ENCODE assay signal across 8 cellular contexts in genomic region chr1:44377925-44378784, GRCh38. TPM values are rescaled to one million over a fixed set of nuclear protein-coding genes. Genes with fewer than 3 reads are reported as not detected.
DNase-seq lines count a peak whose midpoint lies in the region; ATAC-seq and TF ChIP-seq lines count a peak whose summit lies in the region.

No MANE protein-coding gene starts in this region.

- no peak overlapping the region for H3K4me2 ChIP-seq in OCI-LY3 (ENCODE audit: low read length)

- TF ChIP-seq POLR2A in prostate gland (IDR thresholded peaks at IDR 0.05), result no peak

- H4K20me1 ChIP-seq in OCI-LY3 (ENCODE audit: insufficient read depth, low read length), result no peaks in the 10 kb centered on the region

- no peaks in the 10 kb centered on the region for H3K79me2 ChIP-seq in OCI-LY3 (ENCODE audit: low read length)

- CTCF ChIA-PET in CD4-positive, alpha-beta memory T cell (lab: Charles Lee; ENCODE audit: partially characterized antibody), result interaction anchor here (0.7 to 6.3 kb wide), 4 partner anchors 13 to 274 kb away, joined by 3 to 55 read pairs (median 21); no protein-coding TSS in a partner anchor
- CTCF ChIA-PET in HEK293 (lab: Yijun Ruan, JAX), result interaction anchor here (0.5 to 7.6 kb wide), 48 partner anchors 8 to 819 kb away, joined by 3 to 90 read pairs (median 4); partner anchors contain the start of gene DMAP1

- 76% methylated on average over 12 of the region's 12 CpGs for WGBS in prostate gland

- H3K36me3 Mint-ChIP-seq in CD4-positive, alpha-beta memory T cell, result no peaks in the 10 kb centered on the region
- no peaks in the 10 kb centered on the region for H3K36me3 Mint-ChIP-seq in activated T-helper 17 cell treated with anti-CD3 and anti-CD28 coated beads, Interleukin-2, amount 50 U/mL, for 72 hours (ENCODE audit: low read depth)
- no peaks in the 10 kb centered on the region for H3K36me3 Mint-ChIP-seq in glutamatergic neuron (ENCODE audit: unreplicated experiment)

- TF ChIP-seq CTCF in HEK293 (tag by site-specific recombination; IDR thresholded peaks at IDR 0.05), result peak; percentile 54
- TF ChIP-seq CTCF in OCI-LY3 (IDR thresholded peaks at IDR 0.05; ENCODE audit: low read depth, low read length), result peak; percentile 76
- peak; percentile 66 for TF ChIP-seq CTCF in glutamatergic neuron (IDR thresholded peaks at IDR 0.05; ENCODE audit: partially characterized antibody, unreplicated experiment)
- peak in 3 of 4 experiments; percentile 48 to 75 (median 58) for TF ChIP-seq CTCF in prostate gland (IDR thresholded peaks at IDR 0.05)

- H3K4me3 ChIP-seq in CD4-positive, alpha-beta memory T cell (ENCODE audit: low read length in 2 of 2), result no peak overlapping the region
- H3K4me3 ChIP-seq in HEK293 (ENCODE audit: low read depth, low read length), result no peak overlapping the region
- no peak overlapping the region for H3K4me3 ChIP-seq in OCI-LY3 (ENCODE audit: low read length)
- H3K4me3 ChIP-seq in prostate gland, result no peak overlapping the region

- intact Hi-C loops in CD4-positive, alpha-beta memory T cell (cut with micrococcal nuclease), result loop anchor here (1.0 kb wide), 1 partner anchor 217 kb away; no protein-coding TSS in a partner anchor
- intact Hi-C loops in prostate gland (cut with DNase I), result loop anchor here (5.0 to 10.0 kb wide), 2 partner anchors 219 to 277 kb away; no protein-coding TSS in a partner anchor

- no peak overlapping the region for H3K9ac ChIP-seq in OCI-LY3 (ENCODE audit: low read length)

- no peaks in the 10 kb centered on the region for H3K9me3 ChIP-seq in CD4-positive, alpha-beta memory T cell (ENCODE audit: control insufficient read depth in 1 of 2, low read length in 2 of 2)
- H3K9me3 ChIP-seq in HEK293 (ENCODE audit: control insufficient read depth, insufficient read depth, low read depth, low read length) (no peaks in the 10 kb centered on the region), OCI-LY3 (ENCODE audit: insufficient read depth, low read length) (no peaks in the 10 kb centered on the region), prostate gland (no peaks in the 10 kb centered on the region)

- ATAC-seq in activated T-helper 17 cell treated with anti-CD3 and anti-CD28 coated beads, Interleukin-2, amount 50 U/mL, for 72 hours (replicated peaks), result peak; percentile 31
- no peak for ATAC-seq in HG03175 (IDR thresholded peaks at IDR 0.05; ENCODE audit: unreplicated experiment)
- no peak for ATAC-seq in GM21825 (IDR thresholded peaks at IDR 0.05; ENCODE audit: unreplicated experiment)

- DNase-seq in CD4-positive, alpha-beta memory T cell, result peak; percentile 17 to 44 (median 22)
- DNase-seq in glutamatergic neuron (peak; percentile 39), prostate gland (ENCODE audit: low spot score) (peak; percentile 24)

- H3K4me1 ChIP-seq in CD4-positive, alpha-beta memory T cell (ENCODE audit: insufficient read depth, low read length), result no peaks in the 10 kb centered on the region
- H3K4me1 ChIP-seq in HEK293 (ENCODE audit: control insufficient read depth, insufficient read depth, low read length), result no peaks in the 10 kb centered on the region
- peaks cover 6% of the 10 kb centered on the region; the same call in 1 of the 2 replicates for H3K4me1 ChIP-seq in OCI-LY3 (ENCODE audit: low read length)
- H3K4me1 ChIP-seq in prostate gland (replicated peaks), result no peaks in the 10 kb centered on the region

- no peak overlapping the region for H3K27ac ChIP-seq in CD4-positive, alpha-beta memory T cell (ENCODE audit: low read depth, low read length)
- H3K27ac ChIP-seq in HEK293 (ENCODE audit: extremely low read depth, low read depth, low read length) (no peak overlapping the region), OCI-LY3 (ENCODE audit: low read length) (no peak overlapping the region), prostate gland (no peak overlapping the region)

- H3K27me3 ChIP-seq in CD4-positive, alpha-beta memory T cell (ENCODE audit: insufficient read depth, low read length), result no peaks in the 10 kb centered on the region
- H3K27me3 ChIP-seq in OCI-LY3 (ENCODE audit: low read depth, low read length) (peaks cover 4% of the 10 kb centered on the region; the same call in 1 of the 2 replicates), prostate gland (replicated peaks; ENCODE audit: insufficient read depth) (no peaks in the 10 kb centered on the region)

- H3K9me3 Mint-ChIP-seq in CD4-positive, alpha-beta memory T cell, result no peaks in the 10 kb centered on the region
- no peaks in the 10 kb centered on the region for H3K9me3 Mint-ChIP-seq in activated T-helper 17 cell treated with anti-CD3 and anti-CD28 coated beads, Interleukin-2, amount 50 U/mL, for 72 hours
- peaks cover 7% of the 10 kb centered on the region for H3K9me3 Mint-ChIP-seq in glutamatergic neuron (ENCODE audit: unreplicated experiment)

- H3K4me3 Mint-ChIP-seq in CD4-positive, alpha-beta memory T cell, result no peak overlapping the region
- no peak overlapping the region for H3K4me3 Mint-ChIP-seq in activated T-helper 17 cell treated with anti-CD3 and anti-CD28 coated beads, Interleukin-2, amount 50 U/mL, for 72 hours
- H3K4me3 Mint-ChIP-seq in glutamatergic neuron (ENCODE audit: unreplicated experiment), result no peak overlapping the region

- H3K4me1 Mint-ChIP-seq in CD4-positive, alpha-beta memory T cell, result no peaks in the 10 kb centered on the region
- H3K4me1 Mint-ChIP-seq in activated T-helper 17 cell treated with anti-CD3 and anti-CD28 coated beads, Interleukin-2, amount 50 U/mL, for 72 hours, result no peaks in the 10 kb centered on the region
- peaks cover 9% of the 10 kb centered on the region for H3K4me1 Mint-ChIP-seq in glutamatergic neuron (ENCODE audit: low read depth, unreplicated experiment)

- POLR2A ChIA-PET in CD4-positive, alpha-beta memory T cell (lab: Charles Lee; ENCODE audit: partially characterized antibody), result interaction anchor here (2.2 kb wide), 1 partner anchor 274 kb away, joined by 7 read pairs; no protein-coding TSS in a partner anchor
- POLR2A ChIA-PET in HEK293 (lab: Yijun Ruan, JAX), result interaction anchor here (1.2 kb wide), 1 partner anchor 275 kb away, joined by 3 read pairs; no protein-coding TSS in a partner anchor

- no peak overlapping the region for H2AFZ ChIP-seq in OCI-LY3 (ENCODE audit: low read depth, low read length)

- H3K27ac Mint-ChIP-seq in CD4-positive, alpha-beta memory T cell, result no peak overlapping the region
- no peak overlapping the region for H3K27ac Mint-ChIP-seq in activated T-helper 17 cell treated with anti-CD3 and anti-CD28 coated beads, Interleukin-2, amount 50 U/mL, for 72 hours
- no peak overlapping the region for H3K27ac Mint-ChIP-seq in glutamatergic neuron (ENCODE audit: unreplicated experiment)

- no peaks in the 10 kb centered on the region for H3K36me3 ChIP-seq in CD4-positive, alpha-beta memory T cell (ENCODE audit: insufficient read depth, low read length)
- H3K36me3 ChIP-seq in HEK293 (ENCODE audit: control insufficient read depth in 2 of 2, insufficient read depth in 1 of 2, low read length in 2 of 2), result no peaks in the 10 kb centered on the region
- no peaks in the 10 kb centered on the region for H3K36me3 ChIP-seq in OCI-LY3 (replicated peaks; ENCODE audit: low read depth, low read length)
- H3K36me3 ChIP-seq in prostate gland, result no peaks in the 10 kb centered on the region

- H3K27me3 Mint-ChIP-seq in CD4-positive, alpha-beta memory T cell, result peaks cover 0 to 7% of the 10 kb centered on the region in 2 donors
- H3K27me3 Mint-ChIP-seq in activated T-helper 17 cell treated with anti-CD3 and anti-CD28 coated beads, Interleukin-2, amount 50 U/mL, for 72 hours, result peaks cover 3% of the 10 kb centered on the region
- H3K27me3 Mint-ChIP-seq in glutamatergic neuron (ENCODE audit: unreplicated experiment), result peaks cover 2% of the 10 kb centered on the region

TF ChIP-seq in HEK293, 187 proteins besides CTCF, POLR2A, EP300 and RAD21 (continues in another document):
- TF ChIP-seq ZNF585B (tag by site-specific recombination; IDR thresholded peaks at IDR 0.05) (no peak), ZNF654 (tag by site-specific recombination; IDR thresholded peaks at IDR 0.05; ENCODE audit: low read depth) (peak; percentile 55), ZNF660 (tag by site-specific recombination; IDR thresholded peaks at IDR 0.05) (peak; percentile 25; the same call in 1 of the 2 replicates), ZNF223 (tag by site-specific recombination; IDR thresholded peaks at IDR 0.05) (no peak), ZXDB (tag by site-specific recombination; IDR thresholded peaks at IDR 0.05) (no peak), ZNF394 (tag by site-specific recombination; IDR thresholded peaks at IDR 0.05; ENCODE audit: borderline replicate concordance) (peak; percentile 50; the same call in 1 of the 2 replicates)

RNA-seq across cellular contexts. Expression of gene ERI3, which starts 23.1 kb away (rescaled TPM):
- 10 to 100 TPM; 26.4 to 29.6 TPM for total RNA-seq in CD4-positive, alpha-beta memory T cell
- polyA plus RNA-seq in CD4-positive, alpha-beta memory T cell, result 10 to 100 TPM; 33.7 to 59.4 TPM
- 10 to 100 TPM; 30.7 to 41.8 TPM for total RNA-seq in activated T-helper 17 cell treated with anti-CD3 and anti-CD28 coated beads, Interleukin-2, amount 50 U/mL, for 72 hours
- total RNA-seq in glutamatergic neuron (ENCODE audit: unreplicated experiment) (37.0 TPM), prostate gland (100 to 1,000 TPM in 1 of 2 donors, 10 to 100 TPM in 1; 84.0 to 114 TPM)

RNA-seq across cellular contexts. Expression of gene RNF220, which starts 26.9 kb away (rescaled TPM):
- total RNA-seq in CD4-positive, alpha-beta memory T cell, result 100 to 1,000 TPM; 115 to 125 TPM
- 100 to 1,000 TPM in 1 of 2 donors, 10 to 100 TPM in 1; 74.7 to 106 TPM for polyA plus RNA-seq in CD4-positive, alpha-beta memory T cell
- 10 to 100 TPM; 54.8 to 88.7 TPM for total RNA-seq in activated T-helper 17 cell treated with anti-CD3 and anti-CD28 coated beads, Interleukin-2, amount 50 U/mL, for 72 hours
- total RNA-seq in glutamatergic neuron (ENCODE audit: unreplicated experiment) (99.4 TPM), prostate gland (100 to 1,000 TPM; 116 to 147 TPM)
